ENCODE assay signal across 14 cellular contexts in the genomic region with DNA sequence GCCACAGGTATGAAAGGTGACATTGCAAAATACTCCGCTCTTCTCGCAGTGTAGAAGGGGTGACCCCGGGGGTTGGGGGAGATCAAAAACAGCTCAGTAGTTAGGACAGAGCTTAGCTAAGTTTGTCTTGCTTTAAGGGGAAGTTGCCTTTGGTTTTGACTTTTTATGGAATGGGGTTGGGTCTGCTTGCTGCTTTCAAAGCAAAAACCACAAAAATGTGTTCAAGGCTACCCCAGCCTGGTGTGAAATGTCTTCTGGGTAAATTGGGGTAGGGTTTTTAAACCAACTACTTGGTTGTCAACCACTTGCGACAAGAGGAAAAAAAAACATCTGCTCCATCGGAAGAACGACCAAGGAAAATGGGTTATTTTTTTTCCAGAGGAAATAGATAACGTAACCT. TPM values are rescaled to one million over a fixed set of nuclear protein-coding genes. Genes with fewer than 3 reads are reported as not detected.
DNase-seq lines count a peak whose midpoint lies in the region; ATAC-seq and TF ChIP-seq lines count a peak whose summit lies in the region.
"Had no signal": no experiment of that assay in that cellular context is flagged by ENCODE, and none has a peak within 500 bp of the region (broad histone marks: within the 10 kb centered on the region; RNA-seq: fewer than 3 reads in every experiment).

No MANE protein-coding gene starts in this region.

- peaks cover 44% of the 10 kb centered on the region for H4K20me1 ChIP-seq in GM23248 (ENCODE audit: insufficient read depth)

- H3K27me3 Mint-ChIP-seq in CD8-positive, alpha-beta T cell (ENCODE audit: low read depth) = no peaks in the 10 kb centered on the region
- no peaks in the 10 kb centered on the region for H3K27me3 Mint-ChIP-seq in IgD-negative memory B cell
- H3K27me3 Mint-ChIP-seq in activated T-helper 17 cell treated with anti-CD3 and anti-CD28 coated beads, Interleukin-2, amount 50 U/mL, for 72 hours = no peaks in the 10 kb centered on the region
- H3K27me3 Mint-ChIP-seq in naive thymus-derived CD4-positive, alpha-beta T cell = no peaks in the 10 kb centered on the region

- DNase-seq in CD8-positive, alpha-beta T cell = no peak
- peak in 1 of 9 donors; percentile 23 for DNase-seq in naive thymus-derived CD4-positive, alpha-beta T cell
- DNase-seq in RWPE1 (ENCODE audit: low spot score) (no peak), GM23248 (no peak), NCI-H2029 (lab: John Stamatoyannopoulos, UW) (no peak)
- DNase-seq: effector memory CD4-positive, alpha-beta T cell; gastrocnemius medialis; H7; NCI-H2227 treated with DMSO at 0.1 percent for 48 hours had no signal

- no peaks in the 10 kb centered on the region for H3K9me2 ChIP-seq in GM23248 (ENCODE audit: insufficient read depth)

- no peaks in the 10 kb centered on the region for H3K9me3 ChIP-seq in CD8-positive, alpha-beta T cell (ENCODE audit: low read length)
- H3K9me3 ChIP-seq in naive thymus-derived CD4-positive, alpha-beta T cell (ENCODE audit: control insufficient read depth in 2 of 3, low read length in 3 of 3) = no peaks in the 10 kb centered on the region
- H3K9me3 ChIP-seq in GM23248 (ENCODE audit: low read depth) = no peaks in the 10 kb centered on the region
- H3K9me3 ChIP-seq: gastrocnemius medialis had no signal

- 97 to 98% methylated on average over 7 of the region's 7 CpGs for whole genome bisulfite sequencing in GM23248 (ENCODE audit: low coverage in 1 of 2, low lambda C conversion rate in 2 of 2, missing lambda C conversion rate in 2 of 2), 2 experiments

- peaks cover 84% of the 10 kb centered on the region for H3F3A ChIP-seq in GM23248 (ENCODE audit: insufficient read depth)

- no peak overlapping the region for H2AFZ ChIP-seq in GM23248

- H3K9me3 Mint-ChIP-seq in CD8-positive, alpha-beta T cell = no peaks in the 10 kb centered on the region
- peaks cover 0 to 1% (median 0%) of the 10 kb centered on the region in 3 donors for H3K9me3 Mint-ChIP-seq in IgD-negative memory B cell
- H3K9me3 Mint-ChIP-seq in activated T-helper 17 cell treated with anti-CD3 and anti-CD28 coated beads, Interleukin-2, amount 50 U/mL, for 72 hours = no peaks in the 10 kb centered on the region
- H3K9me3 Mint-ChIP-seq in naive thymus-derived CD4-positive, alpha-beta T cell = peaks cover 0 to 12% (median 0%) of the 10 kb centered on the region in 11 donors
- H3K9me3 Mint-ChIP-seq: brain had no signal

- H3K4me2 ChIP-seq in GM23248 (ENCODE audit: unreplicated experiment) = no peak overlapping the region

- peak overlapping the region; percentile 84 for H3K27ac Mint-ChIP-seq in CD8-positive, alpha-beta T cell
- peak overlapping the region; percentile 9 to 91 (median 89) for H3K27ac Mint-ChIP-seq in IgD-negative memory B cell
- peak overlapping the region; percentile 76 for H3K27ac Mint-ChIP-seq in activated T-helper 17 cell treated with anti-CD3 and anti-CD28 coated beads, Interleukin-2, amount 50 U/mL, for 72 hours
- H3K27ac Mint-ChIP-seq in naive thymus-derived CD4-positive, alpha-beta T cell = peak overlapping the region; percentile 47 to 90 (median 69)
- H3K27ac Mint-ChIP-seq: brain had no signal

- H3K4me3 ChIP-seq in CD8-positive, alpha-beta T cell (ENCODE audit: low read depth, low read length) = no peak overlapping the region
- no peak overlapping the region for H3K4me3 ChIP-seq in naive thymus-derived CD4-positive, alpha-beta T cell (ENCODE audit: low read length)
- no peak overlapping the region for H3K4me3 ChIP-seq in GM23248
- H3K4me3 ChIP-seq: gastrocnemius medialis had no signal

- no peak overlapping the region for H3K27ac ChIP-seq in CD8-positive, alpha-beta T cell (ENCODE audit: low read depth, low read length)
- H3K27ac ChIP-seq in naive thymus-derived CD4-positive, alpha-beta T cell (ENCODE audit: low read depth, low read length) = peak overlapping the region; percentile 15
- no peak overlapping the region for H3K27ac ChIP-seq in RWPE1
- H3K27ac ChIP-seq in GM23248 = no peak overlapping the region
- H3K27ac ChIP-seq: C4-2B had no signal

- peaks cover 85% of the 10 kb centered on the region for H3K4me1 ChIP-seq in CD8-positive, alpha-beta T cell (ENCODE audit: insufficient read depth, low read length)
- peaks cover 52 to 68% of the 10 kb centered on the region in 2 donors for H3K4me1 ChIP-seq in naive thymus-derived CD4-positive, alpha-beta T cell (ENCODE audit: control insufficient read depth in 2 of 2, insufficient read depth in 2 of 2, low read length in 2 of 2)
- peaks cover 18% of the 10 kb centered on the region for H3K4me1 ChIP-seq in GM23248 (ENCODE audit: insufficient read depth)

- CTCF ChIA-PET in CD8-positive, alpha-beta T cell (lab: Charles Lee) = interaction anchor here (1.4 to 1.9 kb wide), 2 partner anchors 15 to 196 kb away, joined by 4 to 7 read pairs; no protein-coding TSS in a partner anchor
- CTCF ChIA-PET in naive thymus-derived CD4-positive, alpha-beta T cell (lab: Charles Lee) = interaction anchor here (0.7 kb wide), 1 partner anchor 19 kb away, joined by 3 read pairs; no protein-coding TSS in a partner anchor
- CTCF ChIA-PET in RWPE1 (lab: Yijun Ruan, JAX) = interaction anchor here (0.5 kb wide), 1 partner anchor 201 kb away, joined by 3 read pairs; a partner anchor contains a TSS

- peaks cover 91% of the 10 kb centered on the region for H3K4me1 Mint-ChIP-seq in CD8-positive, alpha-beta T cell (ENCODE audit: low read depth)
- H3K4me1 Mint-ChIP-seq in IgD-negative memory B cell = peaks cover 35 to 47% (median 45%) of the 10 kb centered on the region in 3 donors
- H3K4me1 Mint-ChIP-seq in activated T-helper 17 cell treated with anti-CD3 and anti-CD28 coated beads, Interleukin-2, amount 50 U/mL, for 72 hours = peaks cover 76% of the 10 kb centered on the region
- peaks cover 83 to 99% (median 95%) of the 10 kb centered on the region in 7 donors for H3K4me1 Mint-ChIP-seq in naive thymus-derived CD4-positive, alpha-beta T cell

- H3K36me3 ChIP-seq in CD8-positive, alpha-beta T cell (ENCODE audit: insufficient read depth, low read length) = peaks cover 83% of the 10 kb centered on the region
- H3K36me3 ChIP-seq in naive thymus-derived CD4-positive, alpha-beta T cell (ENCODE audit: control insufficient read depth in 2 of 3, insufficient read depth in 3 of 3, low read length in 3 of 3) = peaks cover 71 to 91% (median 77%) of the 10 kb centered on the region in 3 experiments
- peaks cover 89% of the 10 kb centered on the region for H3K36me3 ChIP-seq in GM23248 (ENCODE audit: low read depth)

- TF ChIP-seq CTCF in CD8-positive, alpha-beta T cell (IDR thresholded peaks at IDR 0.05) = no peak
- TF ChIP-seq CTCF in RWPE1 (conservative IDR thresholded peaks at IDR 0.05; ENCODE audit: low read depth) = no peak

- peaks cover 96% of the 10 kb centered on the region for H3K36me3 Mint-ChIP-seq in CD8-positive, alpha-beta T cell
- H3K36me3 Mint-ChIP-seq in IgD-negative memory B cell = peaks cover 12% of the 10 kb centered on the region
- peaks cover 100% of the 10 kb centered on the region for H3K36me3 Mint-ChIP-seq in activated T-helper 17 cell treated with anti-CD3 and anti-CD28 coated beads, Interleukin-2, amount 50 U/mL, for 72 hours (ENCODE audit: low read depth)
- peaks cover 46 to 90% (median 86%) of the 10 kb centered on the region in 5 donors for H3K36me3 Mint-ChIP-seq in naive thymus-derived CD4-positive, alpha-beta T cell

- ATAC-seq in CD8-positive, alpha-beta T cell = peak; percentile 9
- no peak for ATAC-seq in activated T-helper 17 cell treated with anti-CD3 and anti-CD28 coated beads, Interleukin-2, amount 50 U/mL, for 72 hours (replicated peaks)
- peak; percentile 21 for ATAC-seq in naive thymus-derived CD4-positive, alpha-beta T cell
- ATAC-seq: gastrocnemius medialis had no signal

- POLR2A ChIA-PET in CD8-positive, alpha-beta T cell (lab: Charles Lee) = interaction anchor here (1.0 to 1.4 kb wide), 2 partner anchors 12 to 44 kb away, joined by 4 read pairs; no protein-coding TSS in a partner anchor
- POLR2A ChIA-PET in naive thymus-derived CD4-positive, alpha-beta T cell (lab: Charles Lee) = interaction anchor here (1.0 to 4.8 kb wide), 4 partner anchors 9 to 69 kb away, joined by 3 to 35 read pairs (median 12); a partner anchor contains a TSS
- POLR2A ChIA-PET in RWPE1 (lab: Yijun Ruan, JAX; ENCODE audit: low non-redundant PET) = no interaction called here

- intact Hi-C loops in CD8-positive, alpha-beta T cell (cut with DNase I, micrococcal nuclease) = loop anchor here (10.0 kb wide), 3 partner anchors 149 to 519 kb away; no protein-coding TSS in a partner anchor
- intact Hi-C loops in naive thymus-derived CD4-positive, alpha-beta T cell (cut with micrococcal nuclease) = loop anchor here in 1 of 2 donors (10.0 kb wide), 1 partner anchor 529 kb away; a partner anchor contains a TSS

- in situ Hi-C loops in GM23248 (cut with MboI) = no loop called here

- H3K79me2 ChIP-seq in GM23248 (ENCODE audit: insufficient read depth) = peaks cover 100% of the 10 kb centered on the region

- H3K4me3 Mint-ChIP-seq in CD8-positive, alpha-beta T cell = peak overlapping the region; percentile 57
- peak overlapping the region in 2 of 4 donors; percentile 75 to 83 for H3K4me3 Mint-ChIP-seq in IgD-negative memory B cell
- peak overlapping the region; percentile 99 for H3K4me3 Mint-ChIP-seq in activated T-helper 17 cell treated with anti-CD3 and anti-CD28 coated beads, Interleukin-2, amount 50 U/mL, for 72 hours
- peak overlapping the region; percentile 54 to 92 (median 70) for H3K4me3 Mint-ChIP-seq in naive thymus-derived CD4-positive, alpha-beta T cell

- no peak overlapping the region for H3K9ac ChIP-seq in GM23248

- no peaks in the 10 kb centered on the region for H3K27me3 ChIP-seq in CD8-positive, alpha-beta T cell (ENCODE audit: insufficient read depth, low read length)
- H3K27me3 ChIP-seq in naive thymus-derived CD4-positive, alpha-beta T cell (ENCODE audit: control insufficient read depth in 2 of 2, insufficient read depth in 2 of 2, low read length in 2 of 2) = no peaks in the 10 kb centered on the region
- H3K27me3 ChIP-seq in GM23248 (replicated peaks; ENCODE audit: insufficient read depth) = no peaks in the 10 kb centered on the region
- H3K27me3 ChIP-seq: gastrocnemius medialis had no signal

RNA-seq across cellular contexts. Expression of a gene that starts 6.2 kb away (rescaled TPM):
- total RNA-seq in CD8-positive, alpha-beta T cell = 100 to 1,000 TPM; 734 to 742 TPM
- polyA plus RNA-seq in IgD-negative memory B cell (167 TPM), GM23248 (2016; fragmentation: Nextera tagmentation; extraction: Ambion mirVana) (154 and 166 TPM in 2 replicates)
- 100 to 1,000 TPM; 425 to 686 TPM for total RNA-seq in activated T-helper 17 cell treated with anti-CD3 and anti-CD28 coated beads, Interleukin-2, amount 50 U/mL, for 72 hours
- total RNA-seq in naive thymus-derived CD4-positive, alpha-beta T cell = 100 to 1,000 TPM; 597 to 956 (median 714) TPM
- polyA plus RNA-seq in naive thymus-derived CD4-positive, alpha-beta T cell = 100 to 1,000 TPM; 177 to 194 TPM
- 22.5 and 28.3 TPM in 2 replicates for total RNA-seq in GM23248 (2014; rRNA removed; shearing (Covaris generic))

RNA-seq across cellular contexts. Expression of a gene that starts 16.4 kb away (rescaled TPM):
- total RNA-seq in CD8-positive, alpha-beta T cell = 1 to 10 TPM; 6.4 to 6.6 TPM
- polyA plus RNA-seq in IgD-negative memory B cell (130 TPM), GM23248 (2016; fragmentation: Nextera tagmentation; extraction: Ambion mirVana) (23.1 and 24.3 TPM in 2 replicates)
- total RNA-seq in activated T-helper 17 cell treated with anti-CD3 and anti-CD28 coated beads, Interleukin-2, amount 50 U/mL, for 72 hours = 10 to 100 TPM in 1 of 2 donors, 1 to 10 TPM in 1; 9.6 to 25.6 TPM
- 10 to 100 TPM; 13.0 to 80.1 (median 21.2) TPM for total RNA-seq in naive thymus-derived CD4-positive, alpha-beta T cell
- 10 to 100 TPM; 41.0 to 44.9 TPM for polyA plus RNA-seq in naive thymus-derived CD4-positive, alpha-beta T cell
- total RNA-seq in GM23248 (2014; rRNA removed; shearing (Covaris generic)) = 20.1 and 28.1 TPM in 2 replicates

RNA-seq across cellular contexts. Expression of a gene that starts 27.7 kb away (rescaled TPM):
- under 1 TPM; 0.05 to 0.22 TPM for total RNA-seq in CD8-positive, alpha-beta T cell
- polyA plus RNA-seq in IgD-negative memory B cell (not detected), GM23248 (2016; fragmentation: Nextera tagmentation; extraction: Ambion mirVana) (not detected in 2 replicates)
- under 1 TPM in 1 of 2 donors, not detected in 1; 0.08 TPM for total RNA-seq in activated T-helper 17 cell treated with anti-CD3 and anti-CD28 coated beads, Interleukin-2, amount 50 U/mL, for 72 hours
- under 1 TPM in 1 of 5 experiments, not detected in 4; 0.24 TPM for total RNA-seq in naive thymus-derived CD4-positive, alpha-beta T cell
- not detected for polyA plus RNA-seq in naive thymus-derived CD4-positive, alpha-beta T cell
- not detected in 2 replicates for total RNA-seq in GM23248 (2014; rRNA removed; shearing (Covaris generic))
- total RNA-seq: M059J had no signal

RNA-seq across cellular contexts. Expression of a gene that starts 30.8 kb away (rescaled TPM):
- not detected for total RNA-seq in CD8-positive, alpha-beta T cell
- polyA plus RNA-seq in IgD-negative memory B cell (not detected), GM23248 (2016; fragmentation: Nextera tagmentation; extraction: Ambion mirVana) (not detected in 2 replicates)
- under 1 TPM in 1 of 2 donors, not detected in 1; 0.61 TPM for total RNA-seq in activated T-helper 17 cell treated with anti-CD3 and anti-CD28 coated beads, Interleukin-2, amount 50 U/mL, for 72 hours
- total RNA-seq in naive thymus-derived CD4-positive, alpha-beta T cell = not detected
- polyA plus RNA-seq in naive thymus-derived CD4-positive, alpha-beta T cell = not detected
- not detected in 2 replicates for total RNA-seq in GM23248 (2014; rRNA removed; shearing (Covaris generic))
- total RNA-seq: gastrocnemius medialis, H7, M059J had no signal

RNA-seq across cellular contexts. Expression of a gene that starts 36.3 kb away (rescaled TPM):
- under 1 TPM; 0.56 to 0.87 TPM for total RNA-seq in CD8-positive, alpha-beta T cell
- polyA plus RNA-seq in IgD-negative memory B cell (1.4 TPM), GM23248 (2016; fragmentation: Nextera tagmentation; extraction: Ambion mirVana) (0.19 and 2.2 TPM in 2 replicates)
- total RNA-seq in activated T-helper 17 cell treated with anti-CD3 and anti-CD28 coated beads, Interleukin-2, amount 50 U/mL, for 72 hours = 1 to 10 TPM; 1.1 TPM
- total RNA-seq in naive thymus-derived CD4-positive, alpha-beta T cell = 1 to 10 TPM in 2 of 5 experiments, under 1 TPM in 3; 0.13 to 2.9 (median 0.69) TPM
- 1 to 10 TPM; 1.2 to 1.3 TPM for polyA plus RNA-seq in naive thymus-derived CD4-positive, alpha-beta T cell
- total RNA-seq in GM23248 (2014; rRNA removed; shearing (Covaris generic)) = 0.13 TPM in 1 of 2 replicates, not detected in the other

Comparison
In these comparisons a context has a peak if more than half of its experiments do, and no peak if none do; other contexts are left out.
1. RNA of a gene that starts 6.2 kb away (total RNA-seq): 734 to 742 TPM in CD8-positive, alpha-beta T cell, 597 to 956 TPM in naive thymus-derived CD4-positive, alpha-beta T cell and 425 to 686 TPM in activated T-helper 17 cell treated with anti-CD3 and anti-CD28 coated beads, Interleukin-2, amount 50 U/mL, for 72 hours; 22.5 to 28.3 TPM in GM23248; every median in the first group is over 10 times any median in the second.
2. Peak in every context shown above with its lines, with median percentiles within 50 percentile points of each other: H3K27ac Mint-ChIP-seq.